ENCODE assay signal across 27 cellular contexts in genomic region chr14:84064296-84064695, GRCh38.
"Had no signal": no experiment of that assay in that cellular context is flagged by ENCODE, and none has a peak within 500 bp of the region (broad histone marks: within the 10 kb centered on the region; RNA-seq: fewer than 3 reads in every experiment).

No MANE protein-coding gene starts in this region.

- ATAC-seq: effector memory CD8-positive, alpha-beta T cell; gastrocnemius medialis; left cardiac atrium; left lung; naive thymus-derived CD4-positive, alpha-beta T cell; right lobe of liver had no signal

- H3K36me3 ChIP-seq: colonic mucosa, gastrocnemius medialis, left lung, neutrophil, right lobe of liver, stomach, thyroid gland, vagina had no signal

- H3K4me3 Mint-ChIP-seq: dendritic cell treated with granulocyte-macrophage colony-stimulating factor and Interleukin-4, amounts not matched to agents 40 ng/mL and 50 ng/mL, for 4 days; effector memory CD8-positive, alpha-beta T cell; naive thymus-derived CD4-positive, alpha-beta T cell; nephron progenitor cell had no signal

- H3K9ac ChIP-seq: parathyroid adenoma had no signal

- H3K27ac Mint-ChIP-seq: dendritic cell treated with granulocyte-macrophage colony-stimulating factor and Interleukin-4, amounts not matched to agents 40 ng/mL and 50 ng/mL, for 4 days; effector memory CD8-positive, alpha-beta T cell; naive thymus-derived CD4-positive, alpha-beta T cell; nephron progenitor cell; progenitor cell of endocrine pancreas had no signal

- H3K79me2 ChIP-seq: parathyroid adenoma had no signal

- H3K4me1 Mint-ChIP-seq: naive thymus-derived CD4-positive, alpha-beta T cell; nephron progenitor cell had no signal

- H3K4me1 ChIP-seq: colonic mucosa, gastrocnemius medialis, left lung, parathyroid adenoma, right lobe of liver, stomach, thyroid gland, vagina had no signal

- H3K27ac ChIP-seq: colonic mucosa, gastrocnemius medialis, left lung, neutrophil, parathyroid adenoma, right lobe of liver, stomach, thyroid gland, vagina had no signal

- H3K9me3 ChIP-seq: colonic mucosa, gastrocnemius medialis, left lung, neutrophil, right lobe of liver, stomach, thyroid gland, vagina had no signal

- H3K9me3 Mint-ChIP-seq: dendritic cell treated with granulocyte-macrophage colony-stimulating factor and Interleukin-4, amounts not matched to agents 40 ng/mL and 50 ng/mL, for 4 days; nephron progenitor cell had no signal

- H3K27me3 ChIP-seq: colonic mucosa, gastrocnemius medialis, left lung, neutrophil, right lobe of liver, stomach, thyroid gland, vagina had no signal

- DNase-seq: colonic mucosa; effector memory CD8-positive, alpha-beta T cell; foreskin fibroblast; gastrocnemius medialis; head of caudate nucleus; kidney; left cardiac atrium; left lung; mesenchymal stem cell; midbrain; naive thymus-derived CD4-positive, alpha-beta T cell; nephron progenitor cell; right lobe of liver; small intestine; stimulated activated CD4-positive, alpha-beta T cell treated with anti-CD3 and anti-CD28 coated beads, Interleukin-12 subunit alpha, Interleukin-12 subunit beta, amount 100 ng/mL, for 4 hours; stimulated activated CD4-positive, alpha-beta T cell treated with anti-CD3 and anti-CD28 coated beads, Interleukin-1b, Interleukin-23, amount 100 ng/mL, for 48 hours; stimulated activated CD4-positive, alpha-beta T cell treated with anti-CD3 and anti-CD28 coated beads, Interleukin-4, amount 100 ng/mL, for 1 hour; stimulated activated CD8-positive, alpha-beta memory T cell treated with anti-CD3 and anti-CD28 coated beads, Interleukin-4, amount 100 ng/mL, for 48 hours; stimulated activated naive CD4-positive, alpha-beta T cell treated with Interleukin-2 at 50 U/mL for 16 hours; stomach; thyroid gland; trophoblast cell had no signal

- H3K27me3 Mint-ChIP-seq: dendritic cell treated with granulocyte-macrophage colony-stimulating factor and Interleukin-4, amounts not matched to agents 40 ng/mL and 50 ng/mL, for 4 days; effector memory CD8-positive, alpha-beta T cell; naive thymus-derived CD4-positive, alpha-beta T cell; progenitor cell of endocrine pancreas had no signal

- H2AFZ ChIP-seq: parathyroid adenoma had no signal

- H3K4me3 ChIP-seq: colonic mucosa, gastrocnemius medialis, left lung, right lobe of liver, stomach, thyroid gland, vagina had no signal
